ENCODE assay signal across 10 cellular contexts in genomic region chr3:112304611-112305010, GRCh38. TPM values are rescaled to one million over a fixed set of nuclear protein-coding genes. Genes with fewer than 3 reads are reported as not detected.
DNase-seq lines count a peak whose midpoint lies in the region; ATAC-seq and TF ChIP-seq lines count a peak whose summit lies in the region.
"Had no signal": no experiment of that assay in that cellular context is flagged by ENCODE, and none has a peak within 500 bp of the region (broad histone marks: within the 10 kb centered on the region; RNA-seq: fewer than 3 reads in every experiment).

No MANE protein-coding gene starts in this region.

- TF ChIP-seq CTCF in GM12865 (IDR thresholded peaks at IDR 0.05; ENCODE audit: insufficient read depth, low read depth, low read length, missing control alignments) (peak; percentile 27), hepatocyte (IDR thresholded peaks at IDR 0.05; ENCODE audit: poor library complexity) (peak; percentile 24)

- H3K9me3 ChIP-seq in hepatocyte (ENCODE audit: low read depth) (no peaks in the 10 kb centered on the region), skeletal muscle tissue (ENCODE audit: control insufficient read depth in 3 of 3, low read length in 3 of 3) (no peaks in the 10 kb centered on the region)
- H3K9me3 ChIP-seq: lower lobe of right lung had no signal

- H3K36me3 ChIP-seq in hepatocyte (replicated peaks; ENCODE audit: insufficient read depth, low read depth), result no peaks in the 10 kb centered on the region
- H3K36me3 ChIP-seq in skeletal muscle tissue (ENCODE audit: control insufficient read depth in 3 of 3, insufficient read depth in 3 of 3, low read length in 3 of 3), result no peaks in the 10 kb centered on the region
- H3K36me3 ChIP-seq: lower lobe of right lung had no signal

- DNase-seq in GM12865 (ENCODE audit: low read depth) (no peak), RPMI7951 (ENCODE audit: low read depth) (peak; percentile 34), hepatocyte (ENCODE audit: low spot score) (no peak), substantia nigra (lab: John Stamatoyannopoulos, UW) (no peak), HUDEP-2 (lab: John Stamatoyannopoulos, UW; ENCODE audit: unreplicated experiment in 76 of 76) (no peak), GDM1 (lab: John Stamatoyannopoulos, UW) (no peak)
- DNase-seq: lower lobe of right lung, NCI-H774 had no signal

- H3K27ac ChIP-seq in hepatocyte (peak overlapping the region; percentile 90), skeletal muscle tissue (ENCODE audit: low read depth, low read length) (no peak overlapping the region), substantia nigra (ENCODE audit: low read depth, low read length, poor library complexity, severe bottlenecking) (no peak overlapping the region)

- peak overlapping the region in 2 of 3 donors; percentile 10 to 32 for H3K9ac ChIP-seq in skeletal muscle tissue (ENCODE audit: low read depth in 1 of 3, low read length in 3 of 3)

- H3K4me1 ChIP-seq in hepatocyte (ENCODE audit: insufficient read depth) (peaks cover 39% of the 10 kb centered on the region), skeletal muscle tissue (ENCODE audit: control insufficient read depth in 3 of 3, insufficient read depth in 3 of 3, low read length in 3 of 3) (peaks cover 5 to 18% (median 14%) of the 10 kb centered on the region in 3 donors)

- peak overlapping the region; percentile 60 for H2AFZ ChIP-seq in hepatocyte

- peak overlapping the region; percentile 69 for H3K4me2 ChIP-seq in hepatocyte

- no peaks in the 10 kb centered on the region for H3K27me3 ChIP-seq in hepatocyte
- no peaks in the 10 kb centered on the region for H3K27me3 ChIP-seq in skeletal muscle tissue (ENCODE audit: control insufficient read depth in 3 of 3, insufficient read depth in 3 of 3, low read length in 3 of 3)

- no peak for ATAC-seq in GM19023 (IDR thresholded peaks at IDR 0.05; ENCODE audit: unreplicated experiment)

- 51% methylated on average over 2 of the region's 2 CpGs for WGBS in hepatocyte (ENCODE audit: low lambda C conversion rate, missing lambda C conversion rate)

- H3K4me3 ChIP-seq in GM12865 (ENCODE audit: low read depth, low read length) (no peak overlapping the region), hepatocyte (no peak overlapping the region), skeletal muscle tissue (ENCODE audit: low read length in 3 of 3) (peak overlapping the region; percentile 63 to 82 (median 68))

- no peaks in the 10 kb centered on the region for H3K79me2 ChIP-seq in hepatocyte

- no peaks in the 10 kb centered on the region for H4K20me1 ChIP-seq in hepatocyte (ENCODE audit: insufficient read depth, poor library complexity, severe bottlenecking)

- no peaks in the 10 kb centered on the region for H3K9me2 ChIP-seq in hepatocyte (replicated peaks; ENCODE audit: insufficient read depth)

RNA-seq across cellular contexts. Expression of gene SLC9C1, which starts 10.6 kb away (rescaled TPM):
- not detected in 2 replicates for total RNA-seq in RPMI7951 (2014; rRNA removed; shearing (Covaris generic))
- total RNA-seq in hepatocyte (0.03 and 0.72 TPM in 2 replicates), skeletal muscle tissue (1.0 TPM)
- polyA plus RNA-seq in hepatocyte, result 0.30 TPM in 1 of 2 replicates, not detected in the other
- total RNA-seq: lower lobe of right lung had no signal

RNA-seq across cellular contexts. Expression of gene CD200, which starts 28.3 kb away (rescaled TPM):
- 0.49 and 3.4 TPM in 2 replicates for total RNA-seq in RPMI7951 (2014; rRNA removed; shearing (Covaris generic))
- total RNA-seq in hepatocyte, result 6.7 and 12.6 TPM in 2 replicates
- polyA plus RNA-seq in hepatocyte, result 14.2 and 16.8 TPM in 2 replicates
- 4.2 TPM for total RNA-seq in skeletal muscle tissue

Comparison
In these comparisons a context has a peak if more than half of its experiments do, and no peak if none do; other contexts are left out.
1. H3K4me3 ChIP-seq: peak in skeletal muscle tissue (3 of 3); none in GM12865 (single experiment) and hepatocyte (single experiment).